In genomic region chr9:97411789-97412627, GRCh38 we compare ENCODE assay signal across 8 cellular contexts. TPM values are rescaled to one million over a fixed set of nuclear protein-coding genes. Genes with fewer than 3 reads are reported as not detected.
DNase-seq lines count a peak whose midpoint lies in the region; ATAC-seq, FAIRE-seq and TF ChIP-seq lines count a peak whose summit lies in the region.

TDRD7 (plus strand) TSS chr9:97412096; CDS start chr9:97428466, 16,370 bp downstream.

- peak within 1 kb of the TSS; percentile 78 for H3K27ac Mint-ChIP-seq in activated B cell treated with CpG ODN at 0.5 μM for 24 hours

- DNase-seq in 8988T (peak; percentile 85), GM18507 (ENCODE audit: extremely low spot score, insufficient read length, low read depth) (peak; percentile 91), NCI-H2107 treated with DMSO at 0.1 percent for 48 hours (lab: John Stamatoyannopoulos, UW; ENCODE audit: unreplicated experiment) (peak; percentile 59), activated B cell treated with CpG ODN at 0.5 μM for 24 hours (peak; percentile 94), caudate nucleus (lab: John Stamatoyannopoulos, UW) (peak in 58 of 61 donors; percentile 24 to 90 (median 70)), keratinocyte (ENCODE audit: low read depth, low spot score) (no peak)
- DNase-seq in stimulated activated CD4-positive, alpha-beta T cell treated with anti-CD3 and anti-CD28 coated beads, Interleukin-12 subunit alpha, Interleukin-12 subunit beta, amount 100 ng/mL, for 48 hours (ENCODE audit: low read depth in 2 of 3, low spot score in 1 of 3), result peak; percentile 77 to 89 (median 87)

- peaks cover 38% of the 10 kb centered on the region for H3K4me1 Mint-ChIP-seq in activated B cell treated with CpG ODN at 0.5 μM for 24 hours

- H3K9me1 ChIP-seq in keratinocyte (ENCODE audit: control insufficient read depth, extremely low read depth, insufficient read depth, low read length), result no peaks in the 10 kb centered on the region

- peak within 1 kb of the TSS; percentile 86 for H3K4me2 ChIP-seq in keratinocyte (ENCODE audit: control insufficient read depth, extremely low read depth, insufficient read depth, low read depth, low read length)

- no peaks in the 10 kb centered on the region for H3K9me3 ChIP-seq in keratinocyte (ENCODE audit: control insufficient read depth, low read depth, low read length)

- H3K27me3 ChIP-seq in keratinocyte (ENCODE audit: control insufficient read depth, extremely low read depth, insufficient read depth, low read length), result no peaks in the 10 kb centered on the region

- intact Hi-C loops in activated B cell treated with CpG ODN at 0.5 μM for 24 hours (cut with micrococcal nuclease), result loop anchor here (1.0 to 5.0 kb wide), 13 partner anchors 89 to 1385 kb away; partner anchors contain the start of genes ANKS6, ANP32B, NCBP1 and TMOD1

- CTCF ChIA-PET in activated B cell treated with CpG ODN at 0.5 μM for 24 hours (lab: Charles Lee), result interaction anchor here (1.2 to 4.8 kb wide), 7 partner anchors 24 to 557 kb away, joined by 4 to 29 read pairs (median 8); partner anchors contain the start of genes NCBP1, TMOD1, TSTD2 and ZNF782

- H2AFZ ChIP-seq in keratinocyte (ENCODE audit: control insufficient read depth, low read length), result peak within 1 kb of the TSS; percentile 93

- no peaks in the 10 kb centered on the region for H3K36me3 ChIP-seq in keratinocyte (ENCODE audit: control insufficient read depth in 2 of 2, extremely low read depth in 1 of 2, insufficient read depth in 2 of 2, low read length in 2 of 2)

- H3K4me1 ChIP-seq in keratinocyte (ENCODE audit: control insufficient read depth, extremely low read depth, insufficient read depth, low read length), result peaks cover 9% of the 10 kb centered on the region

- peak; percentile 75 for FAIRE-seq in GM18507 (lab: Jason Lieb, UNC)
- no peak for FAIRE-seq in keratinocyte (lab: Jason Lieb, UNC)

- POLR2A ChIA-PET in activated B cell treated with CpG ODN at 0.5 μM for 24 hours (lab: Charles Lee), result interaction anchor here (0.6 to 1.7 kb wide), 3 partner anchors 221 to 793 kb away, joined by 3 to 10 read pairs (median 4); partner anchors contain the start of genes NCBP1 and TSTD2

- H3K4me3 ChIP-seq in keratinocyte (ENCODE audit: control insufficient read depth in 2 of 3, extremely low read depth in 1 of 3, insufficient read depth in 2 of 3, low read depth in 1 of 3, low read length in 3 of 3), result peak within 1 kb of the TSS; percentile 77 to 83 (median 79)

- peak within 1 kb of the TSS; percentile 87 for H3K4me3 Mint-ChIP-seq in activated B cell treated with CpG ODN at 0.5 μM for 24 hours

- H3K9ac ChIP-seq in keratinocyte (ENCODE audit: control insufficient read depth, extremely low read depth, insufficient read depth, low read length), result peak within 1 kb of the TSS; percentile 69

- dilution Hi-C loops in keratinocyte (cut with MboI; ENCODE audit: extremely low pct_ligation_motif_present, low sequenced_read_pairs), result no loop called here

- peak within 1 kb of the TSS; percentile 47 for H3K27ac ChIP-seq in caudate nucleus (ENCODE audit: low read depth, low read length)
- no peak within 1 kb of the TSS for H3K27ac ChIP-seq in keratinocyte (ENCODE audit: control insufficient read depth, insufficient read depth, low read length)

- no peaks in the 10 kb centered on the region for H3K79me2 ChIP-seq in keratinocyte (ENCODE audit: control insufficient read depth, insufficient read depth, low read length)

- H3K9me3 Mint-ChIP-seq in activated B cell treated with CpG ODN at 0.5 μM for 24 hours, result no peaks in the 10 kb centered on the region

- peaks cover 5% of the 10 kb centered on the region for H3K27me3 Mint-ChIP-seq in activated B cell treated with CpG ODN at 0.5 μM for 24 hours

- no peaks in the 10 kb centered on the region for H4K20me1 ChIP-seq in keratinocyte (ENCODE audit: control insufficient read depth, extremely low read depth, insufficient read depth, low read length)

- peaks cover 8% of the 10 kb centered on the region for H3K36me3 Mint-ChIP-seq in activated B cell treated with CpG ODN at 0.5 μM for 24 hours (ENCODE audit: low read depth)

- ATAC-seq in HG02970 (IDR thresholded peaks at IDR 0.05; ENCODE audit: low FRiP score, unreplicated experiment) (peak; percentile 90), activated B cell treated with CpG ODN at 0.5 μM for 24 hours (ENCODE audit: low read depth) (peak; percentile 90)

- TF ChIP-seq CTCF in activated B cell treated with CpG ODN at 0.5 μM for 24 hours (IDR thresholded peaks at IDR 0.05) (peak; percentile 43), keratinocyte (optimal IDR thresholded peaks at IDR 0.05 in 1 of 3, IDR thresholded peaks at IDR 0.05 in 1 of 3, conservative IDR thresholded peaks at IDR 0.05 in 1 of 3; ENCODE audit: extremely low read depth in 1 of 3, insufficient read depth in 2 of 3, low read length in 3 of 3) (peak; percentile 83 to 98 (median 92))

RNA-seq across cellular contexts. Expression of gene TDRD7, which starts in this region (rescaled TPM):
- total RNA-seq in activated B cell treated with CpG ODN at 0.5 μM for 24 hours, result 13.7 and 14.7 TPM in 2 replicates
- 7.3 to 10.5 TPM (median 8.7 TPM) in 3 replicates for polyA plus RNA-seq in keratinocyte
- polyA plus RNA-seq in keratinocyte (2011; ENCODE audit: low read depth), result 3.1 TPM
- polyA plus RNA-seq in keratinocyte (2011; cell fraction: cytosol; rRNA removed), result 4.8 and 8.8 TPM in 2 replicates
- 9.4 and 11.1 TPM in 2 replicates for polyA plus RNA-seq in keratinocyte (2011; cell fraction: nucleus; rRNA removed)
- polyA plus RNA-seq in keratinocyte (2012; ENCODE audit: low replicate concordance), result 3.4 and 8.0 TPM in 2 replicates
- 4.2 to 10.5 TPM (median 5.9 TPM) in 3 replicates for polyA minus RNA-seq in keratinocyte
- polyA minus RNA-seq in keratinocyte (2011; cell fraction: cytosol; rRNA and poly(A)+ RNA removed), result 2.7 TPM
- 5.7 and 12.6 TPM in 2 replicates for polyA minus RNA-seq in keratinocyte (2011; cell fraction: nucleus; rRNA and poly(A)+ RNA removed)
